In the genomic region with DNA sequence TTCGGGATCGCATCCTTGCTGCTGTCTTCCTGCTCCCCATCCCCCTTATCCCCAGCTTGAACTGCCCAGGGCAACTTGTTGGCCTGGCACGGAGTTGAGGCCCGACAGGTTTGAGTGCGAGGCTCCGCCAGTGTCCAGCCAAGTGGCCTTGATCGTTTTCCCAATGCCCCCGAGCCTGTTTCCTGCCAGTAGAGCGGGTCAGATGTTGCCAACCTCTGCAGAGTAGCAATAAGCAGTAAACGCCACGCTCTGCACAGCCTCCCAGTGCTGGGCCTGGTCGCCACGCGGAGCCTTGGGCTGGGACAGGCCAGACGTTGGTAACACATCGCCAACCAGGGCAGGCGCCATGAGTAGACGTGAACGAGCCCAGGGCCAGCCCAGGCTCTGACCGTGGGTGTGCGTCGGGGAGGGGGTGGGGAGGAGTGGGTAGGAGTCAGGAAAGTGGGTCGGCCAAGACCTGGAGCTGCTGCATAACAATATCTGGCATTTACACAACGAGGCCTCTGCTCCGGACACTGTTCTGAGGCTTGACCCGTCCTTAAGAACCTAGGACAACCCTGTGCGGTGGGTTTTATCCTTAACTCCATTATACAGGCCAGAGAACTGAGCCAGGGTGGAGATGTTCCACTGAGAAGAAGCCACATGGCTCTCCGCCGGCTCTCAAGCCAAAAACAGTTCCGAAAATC, we compare ENCODE assay signal across 6 cellular contexts. TPM values are rescaled to one million over a fixed set of nuclear protein-coding genes. Genes with fewer than 3 reads are reported as not detected.
A peak's percentile ranks its signal among the peaks of the same experiment; 100 is the strongest.
DNase-seq lines count a peak whose midpoint lies in the region; ATAC-seq lines count a peak whose summit lies in the region.

No MANE protein-coding gene starts in this region.

- no peak for ATAC-seq in HG02938 (IDR thresholded peaks at IDR 0.05; ENCODE audit: unreplicated experiment)

- H3K27ac ChIP-seq in HUES48 (ENCODE audit: low read depth, low read length) (no peak overlapping the region), ectodermal cell (ENCODE audit: insufficient read depth, low read depth, low read length, poor library complexity, severe bottlenecking) (no peak overlapping the region), rectal smooth muscle tissue (ENCODE audit: low read depth, low read length) (peak overlapping the region; percentile 88)

- 59 to 60% methylated on average over 30 of the region's 30 CpGs for WGBS in ectodermal cell, 2 experiments

- peak overlapping the region; percentile 59 for H3K4me3 ChIP-seq in HUES48 (ENCODE audit: low read depth, low read length)
- H3K4me3 ChIP-seq in ectodermal cell (ENCODE audit: insufficient read depth, low read depth, low read length), result peak overlapping the region; percentile 57
- H3K4me3 ChIP-seq in rectal smooth muscle tissue (ENCODE audit: low read length), result peak overlapping the region; percentile 89

- H3K9ac ChIP-seq in HUES48 (ENCODE audit: low read depth, low read length) (no peak overlapping the region), rectal smooth muscle tissue (ENCODE audit: low read length) (peak overlapping the region; percentile 25)

- H3K4me1 ChIP-seq in HUES48 (ENCODE audit: control insufficient read depth, insufficient read depth, low read length), result peaks cover 19% of the 10 kb centered on the region
- peaks cover 27% of the 10 kb centered on the region for H3K4me1 ChIP-seq in ectodermal cell (ENCODE audit: control insufficient read depth, insufficient read depth, low read length)
- peaks cover 11% of the 10 kb centered on the region for H3K4me1 ChIP-seq in rectal smooth muscle tissue (ENCODE audit: control insufficient read depth, insufficient read depth, low read length)

- peak; percentile 49 for DNase-seq in GM03348 (ENCODE audit: low spot score)
- no peak for DNase-seq in GF-D8 (lab: John Stamatoyannopoulos, UW)

- peaks cover 30% of the 10 kb centered on the region for H3K27me3 ChIP-seq in HUES48 (ENCODE audit: control insufficient read depth, insufficient read depth, low read length)
- H3K27me3 ChIP-seq in ectodermal cell (ENCODE audit: control insufficient read depth, insufficient read depth, low read length, poor library complexity, severe bottlenecking), result peaks cover 23% of the 10 kb centered on the region
- no peaks in the 10 kb centered on the region for H3K27me3 ChIP-seq in rectal smooth muscle tissue (ENCODE audit: control insufficient read depth, insufficient read depth, low read length)

- H3K9me3 ChIP-seq in HUES48 (ENCODE audit: control insufficient read depth, insufficient read depth, low read length), result no peaks in the 10 kb centered on the region
- no peaks in the 10 kb centered on the region for H3K9me3 ChIP-seq in ectodermal cell (ENCODE audit: control insufficient read depth, low read length)

- no peaks in the 10 kb centered on the region for H3K36me3 ChIP-seq in HUES48 (ENCODE audit: control insufficient read depth, insufficient read depth, low read length)
- H3K36me3 ChIP-seq in ectodermal cell (ENCODE audit: control insufficient read depth, insufficient read depth, low read length), result no peaks in the 10 kb centered on the region
- H3K36me3 ChIP-seq in rectal smooth muscle tissue (ENCODE audit: control insufficient read depth, insufficient read depth, low read length), result no peaks in the 10 kb centered on the region

RNA-seq across cellular contexts. Expression of a gene that starts 0.4 kb away (rescaled TPM):
- 12.4 TPM for polyA plus RNA-seq in ectodermal cell (2013, experiment 1 of 4)
- polyA plus RNA-seq in ectodermal cell (2013, experiment 2 of 4), result 11.1 TPM
- polyA plus RNA-seq in ectodermal cell (2013, experiment 3 of 4), result 16.1 TPM
- polyA plus RNA-seq in ectodermal cell (2013, experiment 4 of 4), result 13.6 TPM

RNA-seq across cellular contexts. Expression of a gene that starts 0.6 kb away (rescaled TPM):
- polyA plus RNA-seq in ectodermal cell (2013, experiment 1 of 4), result 8.0 TPM
- polyA plus RNA-seq in ectodermal cell (2013, experiment 2 of 4), result 7.3 TPM
- polyA plus RNA-seq in ectodermal cell (2013, experiment 3 of 4), result 9.0 TPM
- polyA plus RNA-seq in ectodermal cell (2013, experiment 4 of 4), result 10.6 TPM

RNA-seq across cellular contexts. Expression of a gene that starts 7.2 kb away (rescaled TPM):
- polyA plus RNA-seq in ectodermal cell (2013, experiment 1 of 4), result 111 TPM
- 104 TPM for polyA plus RNA-seq in ectodermal cell (2013, experiment 2 of 4)
- polyA plus RNA-seq in ectodermal cell (2013, experiment 3 of 4), result 105 TPM
- polyA plus RNA-seq in ectodermal cell (2013, experiment 4 of 4), result 123 TPM

RNA-seq across cellular contexts. Expression of a gene that starts 8.9 kb away (rescaled TPM):
- 26.6 TPM for polyA plus RNA-seq in ectodermal cell (2013, experiment 1 of 4)
- 19.4 TPM for polyA plus RNA-seq in ectodermal cell (2013, experiment 2 of 4)
- polyA plus RNA-seq in ectodermal cell (2013, experiment 3 of 4), result 24.1 TPM
- polyA plus RNA-seq in ectodermal cell (2013, experiment 4 of 4), result 26.8 TPM

RNA-seq across cellular contexts. Expression of a gene that starts 19.2 kb away (rescaled TPM):
- polyA plus RNA-seq in ectodermal cell (2013, experiment 1 of 4), result not detected
- not detected for polyA plus RNA-seq in ectodermal cell (2013, experiment 2 of 4)
- not detected for polyA plus RNA-seq in ectodermal cell (2013, experiment 3 of 4)
- not detected for polyA plus RNA-seq in ectodermal cell (2013, experiment 4 of 4)
